In genomic region chr11:19241260-19242183, GRCh38 we compare ENCODE assay signal across 8 cellular contexts. TPM values are rescaled to one million over a fixed set of nuclear protein-coding genes. Genes with fewer than 3 reads are reported as not detected.
A peak's percentile ranks its signal among the peaks of the same experiment; 100 is the strongest.
DNase-seq lines count a peak whose midpoint lies in the region; ATAC-seq, FAIRE-seq and TF ChIP-seq lines count a peak whose summit lies in the region.
"Had no signal": no experiment of that assay in that cellular context is flagged by ENCODE, and none has a peak within 500 bp of the region (broad histone marks: within the 10 kb centered on the region; RNA-seq: fewer than 3 reads in every experiment).

No MANE protein-coding gene starts in this region.

- no peak overlapping the region for H3K27ac ChIP-seq in gastroesophageal sphincter

- peaks cover 0 to 26% (median 16%) of the 10 kb centered on the region in 3 donors for H3K4me1 ChIP-seq in gastroesophageal sphincter

- H3K36me3 ChIP-seq in gastroesophageal sphincter = no peaks in the 10 kb centered on the region

- no peak for FAIRE-seq in HTR-8/SVneo (lab: Jason Lieb, UNC)

- H3K4me3 ChIP-seq in GM12875 (ENCODE audit: low read depth, low read length) (peak overlapping the region; percentile 84), gastroesophageal sphincter (peak overlapping the region; percentile 40 to 78)

- peaks cover 4% of the 10 kb centered on the region for H3K36me3 Mint-ChIP-seq in progenitor cell of endocrine pancreas (ENCODE audit: insufficient read depth)

- H3K9me3 ChIP-seq in gastroesophageal sphincter = no peaks in the 10 kb centered on the region

- H3K9me3 Mint-ChIP-seq in progenitor cell of endocrine pancreas (ENCODE audit: low read depth) = no peaks in the 10 kb centered on the region

- TF ChIP-seq EP300 in gastroesophageal sphincter (IDR thresholded peaks at IDR 0.05) = no peak

- ATAC-seq in GM21526 (IDR thresholded peaks at IDR 0.05; ENCODE audit: low FRiP score, unreplicated experiment) = peak; percentile 31
- peak; percentile 27 for ATAC-seq in gastroesophageal sphincter

- H3K4me3 Mint-ChIP-seq in progenitor cell of endocrine pancreas (ENCODE audit: low read depth) = peak overlapping the region; percentile 87

- H3K27ac Mint-ChIP-seq in progenitor cell of endocrine pancreas = peak overlapping the region; percentile 90

- peaks cover 90% of the 10 kb centered on the region for H3K27me3 ChIP-seq in gastroesophageal sphincter

- DNase-seq in HTR-8/SVneo (ENCODE audit: insufficient read length, low spot score) (peak; percentile 51), progenitor cell of endocrine pancreas (ENCODE audit: low spot score, unreplicated experiment) (peak; percentile 41), RKO (ENCODE audit: low spot score) (no peak)
- peak; percentile 33 for DNase-seq in activated CD4-positive, CD25-positive, alpha-beta regulatory T cell treated with anti-CD3 and anti-CD28 coated beads, Interleukin-2, amount 50 U/mL, for 72 hours

- WGBS in gastroesophageal sphincter (ENCODE audit: low coverage in 1 of 2), 2 donors = 0% methylated on average over 4 to 23 of the region's 92 CpGs

- peaks cover 32% of the 10 kb centered on the region for H3K27me3 Mint-ChIP-seq in progenitor cell of endocrine pancreas

- H3K4me1 Mint-ChIP-seq in progenitor cell of endocrine pancreas (ENCODE audit: low read depth) = peaks cover 5% of the 10 kb centered on the region

- TF ChIP-seq POLR2A in gastroesophageal sphincter (IDR thresholded peaks at IDR 0.05) = no peak

- no peak for TF ChIP-seq CTCF in GM12875 (IDR thresholded peaks at IDR 0.05; ENCODE audit: borderline replicate concordance, insufficient read depth, low read depth, low read length)
- no peak for TF ChIP-seq CTCF in gastroesophageal sphincter (IDR thresholded peaks at IDR 0.05)
- no peak for TF ChIP-seq CTCF in progenitor cell of endocrine pancreas (IDR thresholded peaks at IDR 0.05; ENCODE audit: unreplicated experiment)

RNA-seq across cellular contexts. Expression of gene E2F8, which starts 0.8 kb away (rescaled TPM):
- under 1 TPM in 1 of 4 donors, not detected in 3; 0.07 TPM for total RNA-seq in gastroesophageal sphincter
- total RNA-seq in progenitor cell of endocrine pancreas = 9.2 and 9.4 TPM in 2 replicates

RNA-seq across cellular contexts. Expression of gene CSRP3, which starts 39.7 kb away (rescaled TPM):
- total RNA-seq in gastroesophageal sphincter (under 1 TPM in 1 of 4 donors, not detected in 3; 0.19 TPM), progenitor cell of endocrine pancreas (not detected in 2 replicates)
- total RNA-seq: glomerular endothelial cell had no signal
